Comparison of ENCODE assay signal across 31 cellular contexts in the genomic region with DNA sequence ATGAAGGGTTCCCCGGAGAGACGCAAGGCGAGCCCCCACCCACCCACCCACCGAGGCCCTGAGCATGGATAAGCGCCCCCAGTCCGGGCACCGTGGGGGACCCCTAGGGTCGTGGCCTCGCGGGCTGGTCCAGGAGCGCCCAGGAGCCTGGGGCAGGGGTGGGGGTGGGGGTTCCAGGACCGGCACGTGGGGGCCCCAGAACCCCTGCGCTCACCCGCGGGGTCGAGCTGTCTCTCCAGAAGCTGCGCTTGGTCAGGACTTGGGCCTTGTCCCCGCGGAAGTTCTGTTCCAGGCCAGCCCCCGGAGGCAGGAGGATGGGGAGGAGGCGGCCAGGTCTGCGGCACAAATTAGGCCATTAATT. TPM values are rescaled to one million over a fixed set of nuclear protein-coding genes. Genes with fewer than 3 reads are reported as not detected.
"Had no signal": no experiment of that assay in that cellular context is flagged by ENCODE, and none has a peak within 500 bp of the region (broad histone marks: within the 10 kb centered on the region; RNA-seq: fewer than 3 reads in every experiment).

No MANE protein-coding gene starts in this region.

- H3K4me1 ChIP-seq: breast epithelium, colonic mucosa, lower lobe of right lung had no signal

- H3K27ac ChIP-seq: breast epithelium, colonic mucosa, dorsolateral prefrontal cortex, lower lobe of right lung, sigmoid colon, thoracic aorta, VCaP had no signal

- H3K4me2 ChIP-seq: smooth muscle cell had no signal

- H3K36me3 ChIP-seq: breast epithelium, colonic mucosa, lower lobe of right lung, sigmoid colon, thoracic aorta had no signal

- H3K27ac Mint-ChIP-seq: activated naive CD8-positive, alpha-beta T cell treated with anti-CD3 and anti-CD28 coated beads, Interleukin-2, amount 10 ng/mL, durations not matched to agents 7 days and 5 days; effector memory CD8-positive, alpha-beta T cell; stimulated activated naive B cell treated with anti-CD40 and anti-IgM and Interleukin-4, amounts not matched to agents 10 μg/mL and 1 μg/mL and 100 μg/mL, for 72 hours; T-cell; T-helper 2 cell treated with Interferon-gamma antibody and Interleukin-4, amounts not matched to agents 5 μg/mL and 100 μg/mL, for 36 hours; type B pancreatic cell had no signal

- DNase-seq: activated CD4-positive, CD25-positive, alpha-beta regulatory T cell treated with anti-CD3 and anti-CD28 coated beads, Interleukin-2, amount 50 U/mL, for 72 hours; activated CD8-positive, alpha-beta memory T cell treated with anti-CD3 and anti-CD28 coated beads, Interleukin-2, amount 50 U/mL, for 48 hours; activated naive CD4-positive, alpha-beta T cell treated with Interleukin-2 at 50 U/mL for 16 hours; activated naive CD8-positive, alpha-beta T cell treated with anti-CD3 and anti-CD28 coated beads, Interleukin-2, amount 10 ng/mL, durations not matched to agents 7 days and 5 days; activated T-cell treated with anti-CD3 and anti-CD28 coated beads, Interleukin-2, amount 50 U/mL, for 4 hours; amniotic stem cell; colonic mucosa; dorsolateral prefrontal cortex; effector memory CD8-positive, alpha-beta T cell; kidney; lower lobe of right lung; mesendoderm; naive thymus-derived CD4-positive, alpha-beta T cell; sigmoid colon; stimulated activated CD4-positive, alpha-beta T cell treated with anti-CD3 and anti-CD28 coated beads, Interleukin-2, amount 100 ng/mL, for 48 hours; stimulated activated CD8-positive, alpha-beta memory T cell treated with anti-CD3 and anti-CD28 coated beads, Interleukin-4, amount 100 ng/mL, for 48 hours; stimulated activated naive B cell treated with anti-CD40 and anti-IgM and Interleukin-4, amounts not matched to agents 10 μg/mL and 1 μg/mL and 100 μg/mL, for 72 hours; T-cell had no signal

- H3K36me3 Mint-ChIP-seq: activated naive CD8-positive, alpha-beta T cell treated with anti-CD3 and anti-CD28 coated beads, Interleukin-2, amount 10 ng/mL, durations not matched to agents 7 days and 5 days; stimulated activated naive B cell treated with anti-CD40 and anti-IgM and Interleukin-4, amounts not matched to agents 10 μg/mL and 1 μg/mL and 100 μg/mL, for 72 hours; T-cell; type B pancreatic cell had no signal

- H3K9me3 Mint-ChIP-seq: neural crest cell; T-helper 2 cell treated with Interferon-gamma antibody and Interleukin-4, amounts not matched to agents 5 μg/mL and 100 μg/mL, for 36 hours; type B pancreatic cell had no signal

- H3K4me3 ChIP-seq: breast epithelium, colonic mucosa, dorsolateral prefrontal cortex, lower lobe of right lung, sigmoid colon, smooth muscle cell, thoracic aorta had no signal

- H3K4me1 Mint-ChIP-seq: central memory CD8-positive, alpha-beta T cell; neural crest cell had no signal

- H3K9me3 ChIP-seq: breast epithelium, colonic mucosa, lower lobe of right lung, sigmoid colon, thoracic aorta had no signal

- H3K4me3 Mint-ChIP-seq: activated naive CD8-positive, alpha-beta T cell treated with anti-CD3 and anti-CD28 coated beads, Interleukin-2, amount 10 ng/mL, durations not matched to agents 7 days and 5 days; activated T-cell treated with anti-CD3 and anti-CD28 coated beads, Interleukin-2, amount 50 U/mL, for 4 hours; central memory CD8-positive, alpha-beta T cell; effector memory CD8-positive, alpha-beta T cell; naive thymus-derived CD4-positive, alpha-beta T cell; neural crest cell; stimulated activated naive B cell treated with anti-CD40 and anti-IgM and Interleukin-4, amounts not matched to agents 10 μg/mL and 1 μg/mL and 100 μg/mL, for 72 hours; T-cell; T-helper 2 cell treated with Interferon-gamma antibody and Interleukin-4, amounts not matched to agents 5 μg/mL and 100 μg/mL, for 36 hours; type B pancreatic cell had no signal

- ATAC-seq: activated T-cell treated with anti-CD3 and anti-CD28 coated beads, Interleukin-2, amount 50 U/mL, for 4 hours; effector memory CD8-positive, alpha-beta T cell; esophagus mucosa; lower lobe of right lung; naive thymus-derived CD4-positive, alpha-beta T cell; stimulated activated naive B cell treated with anti-CD40 and anti-IgM and Interleukin-4, amounts not matched to agents 10 μg/mL and 1 μg/mL and 100 μg/mL, for 72 hours; T-cell had no signal

RNA-seq across cellular contexts. Expression of a gene that starts 11.2 kb away (rescaled TPM):
- total RNA-seq: activated naive CD8-positive, alpha-beta T cell treated with anti-CD3 and anti-CD28 coated beads, Interleukin-2, amount 10 ng/mL, durations not matched to agents 7 days and 5 days; activated T-cell treated with anti-CD3 and anti-CD28 coated beads, Interleukin-2, amount 50 U/mL, for 4 hours; endothelial cell of umbilical vein; esophagus mucosa; frontal cortex; kidney; lower lobe of right lung; naive thymus-derived CD4-positive, alpha-beta T cell; posterior vena cava; renal cortical epithelial cell; smooth muscle cell; T-cell had no signal
- polyA plus RNA-seq: endothelial cell of umbilical vein; naive thymus-derived CD4-positive, alpha-beta T cell; smooth muscle cell had no signal
